ENCODE assay signal across 8 cellular contexts in the genomic region with DNA sequence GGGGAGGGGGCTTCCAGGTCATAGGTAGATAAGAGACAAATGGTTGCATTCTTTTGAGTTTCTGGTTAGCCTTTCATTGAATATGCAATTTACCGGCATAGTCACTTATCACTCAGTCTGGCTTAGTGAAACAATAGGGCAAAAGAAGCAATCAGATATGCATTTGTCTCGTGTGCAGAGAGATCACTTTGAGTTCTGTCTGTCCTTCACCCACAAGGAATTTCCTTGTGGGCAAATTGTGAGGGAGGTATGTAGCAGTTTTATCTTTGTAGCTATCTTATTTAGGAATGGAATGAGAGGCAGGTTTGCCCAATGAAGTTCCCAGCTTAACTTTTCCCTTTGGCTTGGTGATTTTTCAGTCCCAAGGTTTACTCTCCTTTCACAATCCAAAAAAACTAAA.
"Had no signal": no experiment of that assay in that cellular context is flagged by ENCODE, and none has a peak within 500 bp of the region (broad histone marks: within the 10 kb centered on the region; RNA-seq: fewer than 3 reads in every experiment).

No MANE protein-coding gene starts in this region.

- H3K4me3 ChIP-seq: HAP-1, K562 had no signal

- H3K9me3 ChIP-seq: HAP-1 had no signal

- H3K4me1 ChIP-seq: HAP-1 had no signal

- ATAC-seq: HCT116, K562 had no signal

- DNase-seq: GOT3, H7, HFFc6, IMR-90, KG1 had no signal

- H3K4me3 Mint-ChIP-seq: HFFc6 had no signal

- H3K27ac Mint-ChIP-seq: HFFc6 had no signal

- H3K36me3 ChIP-seq: HAP-1 had no signal
